Comparison of ENCODE assay signal across 1 cellular context in genomic region chr12:6090786-6091185, GRCh38.
TF ChIP-seq lines count a peak whose summit lies in the region.

No MANE protein-coding gene starts in this region.

TF ChIP-seq in HepG2, 621 proteins besides CTCF, POLR2A, EP300 and RAD21 (continued from another document):
- no peak for TF ChIP-seq SIN3A (IDR thresholded peaks at IDR 0.05; ENCODE audit: borderline replicate concordance, low read depth, low read length)
- TF ChIP-seq SMAD1 (CRISPR knock-in tag; IDR thresholded peaks at IDR 0.05; ENCODE audit: borderline replicate concordance, low read depth), result no peak
- TF ChIP-seq SALL1 (CRISPR knock-in tag; IDR thresholded peaks at IDR 0.05), result peak; percentile 23; the same call in 1 of the 2 replicates
- no peak for TF ChIP-seq HOMEZ (CRISPR knock-in tag; IDR thresholded peaks at IDR 0.05; ENCODE audit: low read depth)
- no peak for TF ChIP-seq PHB2 (IDR thresholded peaks at IDR 0.05; ENCODE audit: partially characterized antibody)
- TF ChIP-seq SAP130 (CRISPR knock-in tag; IDR thresholded peaks at IDR 0.05; ENCODE audit: low read depth), result 0 out of 2 replicates have a peak, but pooled peaks have one; percentile 13
- TF ChIP-seq TCF7 (IDR thresholded peaks at IDR 0.05; ENCODE audit: low read depth), result peak; percentile 43; the same call in 1 of the 2 replicates
- TF ChIP-seq SOX13 (IDR thresholded peaks at IDR 0.05), result no peak
- TF ChIP-seq SOX13 (CRISPR knock-in tag; conservative IDR thresholded peaks at IDR 0.05 in 1 of 2, IDR thresholded peaks at IDR 0.05 in 1 of 2), result peak in 1 of 2 experiments; percentile 43; a peak in 1 of 4 replicates
- peak; percentile 89 for TF ChIP-seq BHLHE40 (IDR thresholded peaks at IDR 0.05; ENCODE audit: low read length)
- TF ChIP-seq GPN1 (CRISPR knock-in tag; IDR thresholded peaks at IDR 0.05; ENCODE audit: borderline replicate concordance), result no peak
- peak; percentile 59 for TF ChIP-seq SOX5 (CRISPR knock-in tag; IDR thresholded peaks at IDR 0.05; ENCODE audit: borderline replicate concordance)
- TF ChIP-seq MED1 (CRISPR knock-in tag; IDR thresholded peaks at IDR 0.05), result no peak
- no peak for TF ChIP-seq ZNF230 (CRISPR knock-in tag; IDR thresholded peaks at IDR 0.05)
- no peak for TF ChIP-seq NFIC (IDR thresholded peaks at IDR 0.05; ENCODE audit: low read length)
- TF ChIP-seq ARID5B (CRISPR knock-in tag; IDR thresholded peaks at IDR 0.05), result 0 out of 2 replicates have a peak, but pooled peaks have one; percentile 8
- no peak for TF ChIP-seq ZC3H13 (CRISPR knock-in tag; IDR thresholded peaks at IDR 0.05)
- TF ChIP-seq ZNF530 (CRISPR knock-in tag; IDR thresholded peaks at IDR 0.05; ENCODE audit: low read depth), result no peak
- no peak for TF ChIP-seq ZNF550 (CRISPR knock-in tag; IDR thresholded peaks at IDR 0.05; ENCODE audit: borderline replicate concordance)
- TF ChIP-seq MED13 (CRISPR knock-in tag; IDR thresholded peaks at IDR 0.05), result no peak
TF ChIP-seq in HepG2: peak in this region for 11.
